Comparison of ENCODE assay signal across 12 cellular contexts in genomic region chr2:25310690-25310964, GRCh38. TPM values are rescaled to one million over a fixed set of nuclear protein-coding genes. Genes with fewer than 3 reads are reported as not detected.
A peak's percentile ranks its signal among the peaks of the same experiment; 100 is the strongest.
DNase-seq lines count a peak whose midpoint lies in the region; ATAC-seq and TF ChIP-seq lines count a peak whose summit lies in the region.
"Had no signal": no experiment of that assay in that cellular context is flagged by ENCODE, and none has a peak within 500 bp of the region (broad histone marks: within the 10 kb centered on the region; RNA-seq: fewer than 3 reads in every experiment).

No MANE protein-coding gene starts in this region.

- H3K27me3 Mint-ChIP-seq in type B pancreatic cell (no peaks in the 10 kb centered on the region), Calu3 (ENCODE audit: unreplicated experiment) (no peaks in the 10 kb centered on the region)

- H3K27ac Mint-ChIP-seq in type B pancreatic cell, result peak overlapping the region; percentile 51
- H3K27ac Mint-ChIP-seq in Calu3 (ENCODE audit: unreplicated experiment), result no peak overlapping the region

- no TSS peak for BruUV-seq in Calu3 (replicated peaks; lab: Mats Ljungman, UMichigan)

- POLR2A ChIA-PET in GM10248 (lab: Yijun Ruan, JAX), result interaction anchor here (0.5 kb wide), 1 partner anchor 21 kb away, joined by 3 read pairs; no protein-coding TSS in a partner anchor

- H3K9me3 Mint-ChIP-seq in type B pancreatic cell (no peaks in the 10 kb centered on the region), Calu3 (ENCODE audit: low read depth, unreplicated experiment) (no peaks in the 10 kb centered on the region)

- H3K27ac ChIP-seq in heart right ventricle (peak overlapping the region in 7 of 10 donors; percentile 30 to 79 (median 65)), WERI-Rb-1 (peak overlapping the region; percentile 85), layer of hippocampus (ENCODE audit: low read depth, low read length) (peak overlapping the region; percentile 23)

- no peak for DNase-seq in heart right ventricle
- DNase-seq in Right ventricle myocardium superior, result no peak
- no peak for DNase-seq in WERI-Rb-1
- no peak for DNase-seq in type B pancreatic cell (ENCODE audit: extremely low spot score, unreplicated experiment)
- no peak for DNase-seq in NCI-H2196 treated with DMSO at 0.1 percent for 48 hours (lab: John Stamatoyannopoulos, UW; ENCODE audit: unreplicated experiment)
- no peak for DNase-seq in GM10248 (ENCODE audit: extremely low spot score)
- no peak for DNase-seq in Calu3
- DNase-seq: activated CD4-positive, alpha-beta T cell treated with anti-CD3 and anti-CD28 coated beads for 48 hours; activated naive CD4-positive, alpha-beta T cell treated with anti-CD3 and anti-CD28 coated beads, Interleukin-2, amount 50 U/mL, for 16 hours; stimulated activated naive CD4-positive, alpha-beta T cell had no signal

- intact Hi-C loops in heart right ventricle (cut with DNase I) (no loop called here), Right ventricle myocardium superior (cut with DNase I) (no loop called here), Calu3 (cut with micrococcal nuclease; ENCODE audit: unreplicated experiment) (no loop called here)

- H3K27me3 ChIP-seq in heart right ventricle, result no peaks in the 10 kb centered on the region
- no peaks in the 10 kb centered on the region for H3K27me3 ChIP-seq in WERI-Rb-1 (ENCODE audit: insufficient read depth, low read depth, severe bottlenecking)
- no peaks in the 10 kb centered on the region for H3K27me3 ChIP-seq in layer of hippocampus (ENCODE audit: control insufficient read depth, insufficient read depth, low read length)

- H3K4me3 Mint-ChIP-seq in type B pancreatic cell (no peak overlapping the region), Calu3 (ENCODE audit: low read depth, unreplicated experiment) (no peak overlapping the region)

- H3K4me1 Mint-ChIP-seq in type B pancreatic cell (ENCODE audit: unreplicated experiment) (peaks cover 25% of the 10 kb centered on the region), Calu3 (ENCODE audit: low read depth, unreplicated experiment) (peaks cover 15% of the 10 kb centered on the region)

- peaks cover 0 to 61% (median 3%) of the 10 kb centered on the region in 9 donors for H3K36me3 ChIP-seq in heart right ventricle
- H3K36me3 ChIP-seq in WERI-Rb-1, result peaks cover 8% of the 10 kb centered on the region

- 66 to 70% methylated on average over 6 of the region's 6 CpGs for WGBS in heart right ventricle, 2 donors

- H3K9me3 ChIP-seq in heart right ventricle (no peaks in the 10 kb centered on the region), WERI-Rb-1 (ENCODE audit: severe bottlenecking) (no peaks in the 10 kb centered on the region)
- H3K9me3 ChIP-seq: mucosa of descending colon had no signal

- no peak overlapping the region for H3K4me3 ChIP-seq in heart right ventricle
- H3K4me3 ChIP-seq in WERI-Rb-1 (ENCODE audit: low read depth, low read length), result peak overlapping the region; percentile 18; the same call in 1 of the 2 replicates
- H3K4me3 ChIP-seq: mucosa of descending colon had no signal

- H3K36me3 Mint-ChIP-seq in type B pancreatic cell (peaks cover 12% of the 10 kb centered on the region), Calu3 (ENCODE audit: insufficient read depth, unreplicated experiment) (no peaks in the 10 kb centered on the region)

- ATAC-seq in heart right ventricle (no peak), Right ventricle myocardium superior (ENCODE audit: poor library complexity) (no peak)

- H3K4me1 ChIP-seq in heart right ventricle, result peaks cover 39 to 100% (median 90%) of the 10 kb centered on the region in 9 donors

- no peak for TF ChIP-seq CTCF in heart right ventricle (IDR thresholded peaks at IDR 0.05)
- no peak for TF ChIP-seq CTCF in WERI-Rb-1 (IDR thresholded peaks at IDR 0.05; ENCODE audit: low read depth, low read length)
- TF ChIP-seq CTCF in type B pancreatic cell (conservative IDR thresholded peaks at IDR 0.05), result no peak
- no peak for TF ChIP-seq CTCF in GM10248 (IDR thresholded peaks at IDR 0.05; ENCODE audit: control extremely low read depth, extremely low read depth, low read depth, missing control alignments)
- TF ChIP-seq CTCF in Calu3 (IDR thresholded peaks at IDR 0.05; ENCODE audit: unreplicated experiment), result no peak

- CTCF ChIA-PET in GM10248 (lab: Yijun Ruan, JAX), result interaction anchor here (0.7 to 3.0 kb wide), 5 partner anchors 10 to 256 kb away, joined by 3 to 9 read pairs (median 4); no protein-coding TSS in a partner anchor
- CTCF ChIA-PET in Calu3 (lab: Charles Lee), result interaction anchor here (0.5 to 0.6 kb wide), 2 partner anchors 226 to 381 kb away, joined by 3 to 6 read pairs; no protein-coding TSS in a partner anchor

RNA-seq across cellular contexts. Expression of gene DNMT3A, which starts 31.1 kb away (rescaled TPM):
- total RNA-seq in heart right ventricle, result 10 to 100 TPM; 14.8 to 23.7 (median 19.4) TPM
- 10 to 100 TPM in 1 of 2 donors, 1 to 10 TPM in 1; 4.7 to 10.3 TPM for polyA plus RNA-seq in heart right ventricle
- total RNA-seq in Right ventricle myocardium superior, result 20.2 TPM
- total RNA-seq in type B pancreatic cell (ENCODE audit: low replicate concordance), result 97.6 and 139 TPM in 2 replicates
- total RNA-seq in Calu3 (2022), result 32.8 and 35.7 TPM in 2 replicates

Comparison
In these comparisons a context has a peak if more than half of its experiments do, and no peak if none do; other contexts are left out.
1. H3K27ac ChIP-seq: peak in every context shown above with its lines; median percentile 85 in WERI-Rb-1; 65 in heart right ventricle; 23 in layer of hippocampus.